ENCODE assay signal across 18 cellular contexts in genomic region chr10:62307635-62308034, GRCh38. TPM values are rescaled to one million over a fixed set of nuclear protein-coding genes. Genes with fewer than 3 reads are reported as not detected.
DNase-seq lines count a peak whose midpoint lies in the region; ATAC-seq and TF ChIP-seq lines count a peak whose summit lies in the region.
"Had no signal": no experiment of that assay in that cellular context is flagged by ENCODE, and none has a peak within 500 bp of the region (broad histone marks: within the 10 kb centered on the region; RNA-seq: fewer than 3 reads in every experiment).

No MANE protein-coding gene starts in this region.

- H3K9me2 ChIP-seq in GM23338 (ENCODE audit: insufficient read depth) = peaks cover 14% of the 10 kb centered on the region; the same call in 1 of the 2 replicates

- H3K4me3 Mint-ChIP-seq in GM23338 = no peak overlapping the region
- no peak overlapping the region for H3K4me3 Mint-ChIP-seq in immature natural killer cell
- H3K4me3 Mint-ChIP-seq: B cell; CD4-positive, CD25-positive, alpha-beta regulatory T cell; CD8-positive, alpha-beta T cell; H9 had no signal

- no peak overlapping the region for H2AFZ ChIP-seq in GM23338

- TF ChIP-seq CTCF in GM23338 (conservative IDR thresholded peaks at IDR 0.05; ENCODE audit: low read depth in 2 of 2) = no peak
- TF ChIP-seq CTCF in fibroblast of the aortic adventitia (IDR thresholded peaks at IDR 0.05; ENCODE audit: insufficient read depth, low read length) = no peak
- TF ChIP-seq CTCF in lower lobe of right lung (IDR thresholded peaks at IDR 0.05) = no peak
- no peak for TF ChIP-seq CTCF in upper lobe of right lung (IDR thresholded peaks at IDR 0.05)

- no peak overlapping the region for H3K4me2 ChIP-seq in GM23338

- DNase-seq in GM23338 (ENCODE audit: low spot score) (no peak), fibroblast of the aortic adventitia (ENCODE audit: low read depth) (peak; percentile 0), lower lobe of right lung (no peak), upper lobe of right lung (no peak), NCI-H187 treated with DMSO at 0.1 percent for 48 hours (lab: John Stamatoyannopoulos, UW) (no peak), immature natural killer cell (no peak)
- no peak for DNase-seq in stimulated activated CD4-positive, alpha-beta T cell treated with anti-CD3 and anti-CD28 coated beads, Interleukin-15, amount 100 ng/mL, for 24 hours
- DNase-seq: Caco-2; CD4-positive, CD25-positive, alpha-beta regulatory T cell; CD8-positive, alpha-beta T cell; DMS153; DND-41; H9 had no signal

- H3K4me1 Mint-ChIP-seq in GM23338 (peaks cover 3% of the 10 kb centered on the region; the same call in 2 of the 3 replicates), immature natural killer cell (peaks cover 0 to 4% of the 10 kb centered on the region in 2 donors)

- H3K9me3 ChIP-seq in lower lobe of right lung (no peaks in the 10 kb centered on the region), upper lobe of right lung (no peaks in the 10 kb centered on the region)
- H3K9me3 ChIP-seq: BLaER1, Caco-2 had no signal

- H3K36me3 ChIP-seq in GM23338 (ENCODE audit: insufficient read depth) (no peaks in the 10 kb centered on the region), lower lobe of right lung (no peaks in the 10 kb centered on the region), upper lobe of right lung (no peaks in the 10 kb centered on the region)
- H3K36me3 ChIP-seq: BLaER1 had no signal

- no peaks in the 10 kb centered on the region for H3K79me2 ChIP-seq in GM23338 (replicated peaks; ENCODE audit: insufficient read depth)

- H3K4me1 ChIP-seq in GM23338 (ENCODE audit: insufficient read depth) = no peaks in the 10 kb centered on the region
- H3K4me1 ChIP-seq in lower lobe of right lung = no peaks in the 10 kb centered on the region
- H3K4me1 ChIP-seq in upper lobe of right lung = no peaks in the 10 kb centered on the region
- H3K4me1 ChIP-seq: Caco-2 had no signal

- no peaks in the 10 kb centered on the region for H3K36me3 Mint-ChIP-seq in GM23338 (ENCODE audit: low read depth)
- peaks cover 0 to 4% (median 0%) of the 10 kb centered on the region in 3 donors for H3K36me3 Mint-ChIP-seq in immature natural killer cell
- H3K36me3 Mint-ChIP-seq: CD4-positive, CD25-positive, alpha-beta regulatory T cell; CD8-positive, alpha-beta T cell had no signal

- intact Hi-C loops in lower lobe of right lung (cut with DNase I) (no loop called here), upper lobe of right lung (cut with DNase I) (no loop called here)

- no peaks in the 10 kb centered on the region for H3F3A ChIP-seq in GM23338 (replicated peaks; ENCODE audit: low read depth)

- H3K27ac Mint-ChIP-seq in GM23338 = peak overlapping the region; percentile 75; the same call in 1 of the 2 replicates
- no peak overlapping the region for H3K27ac Mint-ChIP-seq in immature natural killer cell
- H3K27ac Mint-ChIP-seq: B cell; CD8-positive, alpha-beta T cell had no signal

- no peaks in the 10 kb centered on the region for H4K20me1 ChIP-seq in GM23338 (replicated peaks; ENCODE audit: insufficient read depth)
- H4K20me1 ChIP-seq: BLaER1 had no signal

- H3K4me3 ChIP-seq in GM23338 = no peak overlapping the region
- H3K4me3 ChIP-seq in fibroblast of the aortic adventitia (ENCODE audit: low read depth, low read length) = no peak overlapping the region
- H3K4me3 ChIP-seq in lower lobe of right lung = no peak overlapping the region
- H3K4me3 ChIP-seq in upper lobe of right lung = no peak overlapping the region
- H3K4me3 ChIP-seq: BLaER1 had no signal

- H3K27ac ChIP-seq in GM23338 (ENCODE audit: low read depth) = no peak overlapping the region
- H3K27ac ChIP-seq in lower lobe of right lung = peak overlapping the region; percentile 33
- H3K27ac ChIP-seq in upper lobe of right lung = peak overlapping the region; percentile 34
- H3K27ac ChIP-seq: 22Rv1, BLaER1, C4-2B had no signal

- no peak for ATAC-seq in GM23338
- ATAC-seq in lower lobe of right lung = peak; percentile 48 to 51
- ATAC-seq in upper lobe of right lung = peak; percentile 49
- ATAC-seq: CD8-positive, alpha-beta T cell; HCT116 had no signal

- H3K27me3 Mint-ChIP-seq in GM23338 (ENCODE audit: insufficient read depth, low read depth, poor library complexity) (no peaks in the 10 kb centered on the region), immature natural killer cell (ENCODE audit: low read depth in 3 of 3) (peaks cover 4 to 8% (median 7%) of the 10 kb centered on the region in 3 donors)

- H3K27me3 ChIP-seq in GM23338 (ENCODE audit: insufficient read depth) (no peaks in the 10 kb centered on the region), lower lobe of right lung (ENCODE audit: low read depth) (no peaks in the 10 kb centered on the region), upper lobe of right lung (no peaks in the 10 kb centered on the region)
- H3K27me3 ChIP-seq: BLaER1 had no signal

- H3K9me3 Mint-ChIP-seq in GM23338 (no peaks in the 10 kb centered on the region), immature natural killer cell (no peaks in the 10 kb centered on the region)
- H3K9me3 Mint-ChIP-seq: CD8-positive, alpha-beta T cell; H9 had no signal

TF ChIP-seq in GM23338, 12 proteins besides CTCF, POLR2A, EP300 and RAD21:
- TF ChIP-seq EZH2phosphoT487 (IDR thresholded peaks at IDR 0.05; ENCODE audit: unreplicated experiment) = no peak
- TF ChIP-seq JUNB (IDR thresholded peaks at IDR 0.05; ENCODE audit: unreplicated experiment) = no peak

RNA-seq across cellular contexts. Expression of gene RTKN2, which starts 39.0 kb away (rescaled TPM):
- total RNA-seq in GM23338 (2014; rRNA removed; shearing (Covaris generic)) = 23.6 and 25.4 TPM in 2 replicates
- 11.7 and 15.3 TPM in 2 replicates for polyA plus RNA-seq in GM23338 (2016; fragmentation: Nextera tagmentation; extraction: Ambion mirVana)
- 0.16 and 11.9 TPM in 2 replicates for total RNA-seq in fibroblast of the aortic adventitia (ENCODE audit: low replicate concordance)
- 109 TPM for total RNA-seq in lower lobe of right lung
- 93.7 TPM for total RNA-seq in upper lobe of right lung
- under 1 TPM in 2 of 3 donors, not detected in 1; 0.16 to 0.46 TPM for polyA plus RNA-seq in immature natural killer cell
